8 cellular contexts compared by ENCODE assay signal in genomic region chr1:246579818-246580217, GRCh38. TPM values are rescaled to one million over a fixed set of nuclear protein-coding genes. Genes with fewer than 3 reads are reported as not detected.
DNase-seq lines count a peak whose midpoint lies in the region; ATAC-seq and TF ChIP-seq lines count a peak whose summit lies in the region.

No MANE protein-coding gene starts in this region.

- H3K9me3 ChIP-seq in sigmoid colon = no peaks in the 10 kb centered on the region

- H3K36me3 ChIP-seq in sigmoid colon = no peaks in the 10 kb centered on the region

- TF ChIP-seq EP300 in sigmoid colon (IDR thresholded peaks at IDR 0.05) = no peak

- no peak for TF ChIP-seq CTCF in sigmoid colon (IDR thresholded peaks at IDR 0.05)

- ATAC-seq in GM19023 (IDR thresholded peaks at IDR 0.05; ENCODE audit: unreplicated experiment) = peak; percentile 76
- peak; percentile 73 for ATAC-seq in HG02840 (IDR thresholded peaks at IDR 0.05; ENCODE audit: low FRiP score, unreplicated experiment)

- H3K4me3 ChIP-seq in sigmoid colon = no peak overlapping the region

- in situ Hi-C loops in ACHN (cut with HindIII; ENCODE audit: low pct_ligation_motif_present, low pct_unique_long_range_greater_than_20kb, low sequenced_read_pairs) = no loop called here

- peaks cover 0 to 77% (median 72%) of the 10 kb centered on the region in 4 donors for H3K4me1 ChIP-seq in sigmoid colon

- H3K27me3 ChIP-seq in sigmoid colon = no peaks in the 10 kb centered on the region

- H3K27ac ChIP-seq in sigmoid colon = peak overlapping the region; percentile 73 to 77 (median 75)

- intact Hi-C loops in sigmoid colon (cut with DNase I) = no loop called here

- DNase-seq in SIG-M5 treated with dmso at 0.1 percent for 504 hours (lab: John Stamatoyannopoulos, UW; ENCODE audit: unreplicated experiment) = peak; percentile 86
- no peak for DNase-seq in sigmoid colon
- DNase-seq in activated effector memory CD4-positive, alpha-beta T cell treated with anti-CD3 and anti-CD28 coated beads, Interleukin-2, amount 50 U/mL, for 16 hours = no peak
- no peak for DNase-seq in cerebellar cortex (ENCODE audit: low spot score)
- DNase-seq in ACHN = no peak
- no peak for DNase-seq in NCI-H1092 (lab: John Stamatoyannopoulos, UW)

- TF ChIP-seq POLR2A in sigmoid colon (IDR thresholded peaks at IDR 0.05) = no peak

- WGBS in sigmoid colon, 2 donors = 20 to 32% methylated on average over 3 of the region's 3 CpGs

RNA-seq across cellular contexts. Expression of gene CNST, which starts 13.6 kb away (rescaled TPM):
- total RNA-seq in sigmoid colon = 10 to 100 TPM; 26.0 to 39.2 (median 31.9) TPM
- 10 to 100 TPM in 2 of 3 donors, 1 to 10 TPM in 1; 9.0 to 15.3 (median 15.1) TPM for polyA plus RNA-seq in sigmoid colon

RNA-seq across cellular contexts. Expression of gene TFB2M, which starts 13.8 kb away (rescaled TPM):
- 10 to 100 TPM in 3 of 4 donors, 1 to 10 TPM in 1; 4.7 to 13.9 (median 12.6) TPM for total RNA-seq in sigmoid colon
- polyA plus RNA-seq in sigmoid colon = 10 to 100 TPM; 10.1 to 18.5 (median 15.0) TPM
